Comparison of ENCODE assay signal across 20 cellular contexts in genomic region chr14:75184039-75184438, GRCh38. TPM values are rescaled to one million over a fixed set of nuclear protein-coding genes. Genes with fewer than 3 reads are reported as not detected.
DNase-seq lines count a peak whose midpoint lies in the region; ATAC-seq and TF ChIP-seq lines count a peak whose summit lies in the region.
"Had no signal": no experiment of that assay in that cellular context is flagged by ENCODE, and none has a peak within 500 bp of the region (broad histone marks: within the 10 kb centered on the region; RNA-seq: fewer than 3 reads in every experiment).

No MANE protein-coding gene starts in this region.

- H2BK5ac ChIP-seq in trophoblast cell (ENCODE audit: low read depth, low read length, poor library complexity) = peak overlapping the region; percentile 31
- no peak overlapping the region for H2BK5ac ChIP-seq in H9 (ENCODE audit: insufficient read length, low read length)

- no peaks in the 10 kb centered on the region for H3K23me2 ChIP-seq in H9 (ENCODE audit: insufficient read length, low read depth, low read length, poor library complexity, severe bottlenecking)

- H3K27ac ChIP-seq in OCI-LY3 (ENCODE audit: low read length) = peak overlapping the region; percentile 55
- peak overlapping the region; percentile 10 for H3K27ac ChIP-seq in trophoblast cell (ENCODE audit: low read depth, low read length)
- peak overlapping the region; percentile 74 for H3K27ac ChIP-seq in vagina
- H3K27ac ChIP-seq in H9 (ENCODE audit: insufficient read length, low read depth, low read length) = no peak overlapping the region
- H3K27ac ChIP-seq: cardiac muscle cell, KMS-11 had no signal

- H2BK12ac ChIP-seq in trophoblast cell (ENCODE audit: low read length) = peak overlapping the region; percentile 73
- H2BK12ac ChIP-seq in H9 (ENCODE audit: insufficient read length, low read depth, low read length) = no peak overlapping the region

- no peaks in the 10 kb centered on the region for H3K9me3 ChIP-seq in OCI-LY3 (ENCODE audit: insufficient read depth, low read length)
- no peaks in the 10 kb centered on the region for H3K9me3 ChIP-seq in trophoblast cell (ENCODE audit: insufficient read depth, low read depth, low read length)
- H3K9me3 ChIP-seq in vagina = no peaks in the 10 kb centered on the region
- no peaks in the 10 kb centered on the region for H3K9me3 ChIP-seq in H9 (ENCODE audit: control insufficient read depth, low read depth, low read length)

- DNase-seq in chondrocyte (ENCODE audit: low spot score) (peak; percentile 46), trophoblast cell (no peak), vagina (ENCODE audit: extremely low spot score in 2 of 2) (no peak), H9 (no peak), progenitor cell of endocrine pancreas (ENCODE audit: low spot score, unreplicated experiment) (no peak)
- DNase-seq: activated CD4-positive, alpha-beta T cell treated with anti-CD3 and anti-CD28 coated beads for 4 hours; activated CD8-positive, alpha-beta memory T cell treated with anti-CD3 and anti-CD28 coated beads for 24 hours; activated T-cell treated with anti-CD3 and anti-CD28 coated beads, Interleukin-2, amount 50 U/mL, for 24 hours; CD8-positive, alpha-beta T cell; DMS153; NCI-H1694; NCI-H2171 treated with DMSO at 0.1 percent for 48 hours; NCI-H524; small intestine; stimulated activated CD4-positive, alpha-beta T cell treated with anti-CD3 and anti-CD28 coated beads, Interleukin-2, amount 100 ng/mL, for 24 hours had no signal

- H2AK5ac ChIP-seq in trophoblast cell (ENCODE audit: low read length) (no peak overlapping the region), H9 (ENCODE audit: insufficient read length, low read length) (no peak overlapping the region)

- H3K27ac Mint-ChIP-seq in chondrocyte (ENCODE audit: unreplicated experiment) (peak overlapping the region; percentile 92), H9 (no peak overlapping the region), progenitor cell of endocrine pancreas (no peak overlapping the region)
- H3K27ac Mint-ChIP-seq: activated T-cell treated with anti-CD3 and anti-CD28 coated beads, Interleukin-2, amount 50 U/mL, for 24 hours; CD8-positive, alpha-beta T cell had no signal

- intact Hi-C loops in vagina (cut with DNase I) = no loop called here

- WGBS in trophoblast cell (ENCODE audit: extremely low coverage, insufficient coverage, insufficient read length) = no CpG with 5 or more reads among the region's 3 CpGs
- no CpG with 5 or more reads among the region's 3 CpGs for WGBS in H9 (ENCODE audit: extremely low coverage, insufficient read length, low lambda C conversion rate)

- no peaks in the 10 kb centered on the region for H4K20me1 ChIP-seq in OCI-LY3 (ENCODE audit: insufficient read depth, low read length)
- no peaks in the 10 kb centered on the region for H4K20me1 ChIP-seq in H9 (ENCODE audit: control insufficient read depth, insufficient read depth, insufficient read length)

- no peak overlapping the region for H3K4me3 Mint-ChIP-seq in chondrocyte (ENCODE audit: unreplicated experiment)
- H3K4me3 Mint-ChIP-seq in H9 = no peak overlapping the region
- no peak overlapping the region for H3K4me3 Mint-ChIP-seq in progenitor cell of endocrine pancreas (ENCODE audit: low read depth)
- H3K4me3 Mint-ChIP-seq: activated T-cell treated with anti-CD3 and anti-CD28 coated beads, Interleukin-2, amount 50 U/mL, for 24 hours; CD8-positive, alpha-beta T cell had no signal

- H3K9ac ChIP-seq in OCI-LY3 (ENCODE audit: low read length) (peak overlapping the region; percentile 7; the same call in 1 of the 2 replicates), trophoblast cell (ENCODE audit: low read length) (no peak overlapping the region), H9 (ENCODE audit: extremely low read depth, insufficient read length, low read length) (no peak overlapping the region)
- H3K9ac ChIP-seq: KMS-11 had no signal

- H3K4me3 ChIP-seq in OCI-LY3 (ENCODE audit: low read length) (0 out of 2 replicates have a peak overlapping the region, but pooled peaks have one; percentile 17), trophoblast cell (ENCODE audit: low read depth, low read length) (no peak overlapping the region), vagina (no peak overlapping the region)
- H3K4me3 ChIP-seq: cardiac muscle cell, lung had no signal

- H3K4me1 ChIP-seq in OCI-LY3 (ENCODE audit: low read length) = peaks cover 36% of the 10 kb centered on the region
- peaks cover 14 to 17% of the 10 kb centered on the region in 2 experiments for H3K4me1 ChIP-seq in trophoblast cell (ENCODE audit: control insufficient read depth in 1 of 2, insufficient read depth in 2 of 2, low read length in 2 of 2)
- peaks cover 24% of the 10 kb centered on the region for H3K4me1 ChIP-seq in vagina
- no peaks in the 10 kb centered on the region for H3K4me1 ChIP-seq in H9 (ENCODE audit: insufficient read depth, low read length)

- H3K27me3 Mint-ChIP-seq in chondrocyte (ENCODE audit: low read depth) = no peaks in the 10 kb centered on the region
- H3K27me3 Mint-ChIP-seq in H9 (ENCODE audit: low read depth) = no peaks in the 10 kb centered on the region; the same call in 1 of the 2 replicates
- peaks cover 26% of the 10 kb centered on the region for H3K27me3 Mint-ChIP-seq in progenitor cell of endocrine pancreas

- H3K4me2 ChIP-seq in OCI-LY3 (ENCODE audit: low read length) = peak overlapping the region; percentile 74
- H3K4me2 ChIP-seq in trophoblast cell (ENCODE audit: low read length) = no peak overlapping the region
- no peak overlapping the region for H3K4me2 ChIP-seq in H9 (ENCODE audit: insufficient read depth, insufficient read length, low read length)
- H3K4me2 ChIP-seq: KMS-11 had no signal

- H3K27me3 ChIP-seq in OCI-LY3 (ENCODE audit: low read depth, low read length) (no peaks in the 10 kb centered on the region), trophoblast cell (ENCODE audit: insufficient read depth, low read length) (no peaks in the 10 kb centered on the region), vagina (no peaks in the 10 kb centered on the region), H9 (ENCODE audit: insufficient read depth, low read length) (no peaks in the 10 kb centered on the region)
- H3K27me3 ChIP-seq: cardiac muscle cell had no signal

- no peak overlapping the region for H3K18ac ChIP-seq in trophoblast cell (ENCODE audit: low read length)
- H3K18ac ChIP-seq in H9 (ENCODE audit: insufficient read length, low read depth, low read length) = no peak overlapping the region

- peaks cover 15% of the 10 kb centered on the region for H3K79me1 ChIP-seq in trophoblast cell (ENCODE audit: low read length)
- H3K79me1 ChIP-seq in H9 (ENCODE audit: insufficient read depth, low read depth, low read length, poor library complexity, severe bottlenecking) = no peaks in the 10 kb centered on the region

- H2AFZ ChIP-seq in OCI-LY3 (ENCODE audit: low read depth, low read length) = no peak overlapping the region
- no peak overlapping the region for H2AFZ ChIP-seq in trophoblast cell (ENCODE audit: insufficient read depth, low read length, poor library complexity)
- H2AFZ ChIP-seq in H9 (ENCODE audit: low read length) = no peak overlapping the region

- no peak overlapping the region for H4K12ac ChIP-seq in trophoblast cell (ENCODE audit: low read depth, low read length)

- H3K14ac ChIP-seq in trophoblast cell (ENCODE audit: low read length) (no peak overlapping the region), H9 (ENCODE audit: insufficient read depth, low read length) (no peak overlapping the region)

- H2BK15ac ChIP-seq in H9 (ENCODE audit: low read depth, low read length) = no peak overlapping the region

- no peaks in the 10 kb centered on the region for H3K36me3 ChIP-seq in OCI-LY3 (replicated peaks; ENCODE audit: low read depth, low read length)
- H3K36me3 ChIP-seq in trophoblast cell (ENCODE audit: control insufficient read depth in 1 of 2, insufficient read depth in 2 of 2, low read length in 2 of 2) = no peaks in the 10 kb centered on the region
- H3K36me3 ChIP-seq in vagina = no peaks in the 10 kb centered on the region
- H3K36me3 ChIP-seq: cardiac muscle cell had no signal

- no peaks in the 10 kb centered on the region for H3K79me2 ChIP-seq in OCI-LY3 (ENCODE audit: low read length)
- H3K79me2 ChIP-seq in trophoblast cell (ENCODE audit: control insufficient read depth, insufficient read depth, low read length, poor library complexity) = no peaks in the 10 kb centered on the region
- no peaks in the 10 kb centered on the region for H3K79me2 ChIP-seq in H9 (ENCODE audit: insufficient read depth, low read length)

- H2BK120ac ChIP-seq in trophoblast cell (ENCODE audit: insufficient read depth, low read length, poor library complexity) (peak overlapping the region; percentile 20), H9 (ENCODE audit: low read depth, low read length, poor library complexity, severe bottlenecking) (no peak overlapping the region)

- H3K56ac ChIP-seq in H9 (ENCODE audit: insufficient read length, low read depth, low read length) = no peak overlapping the region

- H4K91ac ChIP-seq in trophoblast cell (ENCODE audit: low read depth, low read length) (peak overlapping the region; percentile 67), H9 (ENCODE audit: insufficient read length, low read depth, low read length) (no peak overlapping the region)

- H3K4me1 Mint-ChIP-seq in chondrocyte (ENCODE audit: low read depth) (peaks cover 36% of the 10 kb centered on the region), H9 (peaks cover 0 to 6% of the 10 kb centered on the region in 2 experiments; a peak in 1 of 4 replicates), progenitor cell of endocrine pancreas (ENCODE audit: low read depth) (peaks cover 8% of the 10 kb centered on the region)

- no peak overlapping the region for H2BK20ac ChIP-seq in H9 (ENCODE audit: low read depth, low read length, poor library complexity, severe bottlenecking)

- H3K4ac ChIP-seq in trophoblast cell (ENCODE audit: low read depth, low read length) (no peak overlapping the region), H9 (ENCODE audit: low read depth, low read length) (no peak overlapping the region)

- no peaks in the 10 kb centered on the region for H3K9me3 Mint-ChIP-seq in chondrocyte (ENCODE audit: low read depth)
- H3K9me3 Mint-ChIP-seq in H9 = no peaks in the 10 kb centered on the region
- H3K9me3 Mint-ChIP-seq in progenitor cell of endocrine pancreas (ENCODE audit: low read depth) = no peaks in the 10 kb centered on the region
- H3K9me3 Mint-ChIP-seq: activated T-cell treated with anti-CD3 and anti-CD28 coated beads, Interleukin-2, amount 50 U/mL, for 24 hours; CD8-positive, alpha-beta T cell had no signal

- H4K8ac ChIP-seq in trophoblast cell (ENCODE audit: low read depth, low read length) (no peak overlapping the region), H9 (replicated peaks; ENCODE audit: insufficient read length, low read depth, low read length) (no peak overlapping the region)

- no peak for TF ChIP-seq CTCF in OCI-LY3 (IDR thresholded peaks at IDR 0.05; ENCODE audit: low read depth, low read length)
- no peak for TF ChIP-seq CTCF in chondrocyte (IDR thresholded peaks at IDR 0.05)
- TF ChIP-seq CTCF in vagina (IDR thresholded peaks at IDR 0.05) = no peak
- TF ChIP-seq CTCF in H9 (conservative IDR thresholded peaks at IDR 0.05) = no peak
- no peak for TF ChIP-seq CTCF in progenitor cell of endocrine pancreas (IDR thresholded peaks at IDR 0.05; ENCODE audit: unreplicated experiment)

- TF ChIP-seq POLR2A in vagina (IDR thresholded peaks at IDR 0.05) = no peak

- no peaks in the 10 kb centered on the region for H3K36me3 Mint-ChIP-seq in chondrocyte (ENCODE audit: low read depth)
- no peaks in the 10 kb centered on the region for H3K36me3 Mint-ChIP-seq in H9 (ENCODE audit: insufficient read depth in 1 of 3, low read depth in 3 of 3)
- H3K36me3 Mint-ChIP-seq in progenitor cell of endocrine pancreas (ENCODE audit: insufficient read depth) = peaks cover 2% of the 10 kb centered on the region
- H3K36me3 Mint-ChIP-seq: CD8-positive, alpha-beta T cell had no signal

- H4K5ac ChIP-seq in H9 (ENCODE audit: insufficient read length, low read depth, low read length) = no peak overlapping the region

- no peak for ATAC-seq in HG03108 (IDR thresholded peaks at IDR 0.05; ENCODE audit: unreplicated experiment)
- ATAC-seq: CD8-positive, alpha-beta T cell had no signal

- no peak overlapping the region for H3K23ac ChIP-seq in trophoblast cell (ENCODE audit: low read length)
- H3K23ac ChIP-seq in H9 (ENCODE audit: insufficient read length, low read depth, low read length) = no peak overlapping the region

- no peak overlapping the region for H3T11ph ChIP-seq in H9 (ENCODE audit: low read length)

RNA-seq across cellular contexts. Expression of gene TMED10, which starts 7.6 kb away (rescaled TPM):
- total RNA-seq in chondrocyte (345 to 455 TPM (median 361 TPM) in 3 replicates), vagina (249 TPM), H9 (2021) (176 and 180 TPM in 2 replicates), progenitor cell of endocrine pancreas (282 and 288 TPM in 2 replicates)
- polyA plus RNA-seq in trophoblast cell (2013) = 331 and 337 TPM in 2 replicates

RNA-seq across cellular contexts. Expression of gene NEK9, which starts 57.2 kb away (rescaled TPM):
- total RNA-seq in chondrocyte (63.3 to 109 TPM (median 65.4 TPM) in 3 replicates), vagina (58.4 TPM), H9 (2021) (56.5 and 61.4 TPM in 2 replicates), progenitor cell of endocrine pancreas (97.1 and 100 TPM in 2 replicates)
- polyA plus RNA-seq in trophoblast cell (2013) = 16.5 and 17.4 TPM in 2 replicates
